ENCODE assay signal across 1 cellular context in genomic region chr17:67223924-67224323, GRCh38.
TF ChIP-seq lines count a peak whose summit lies in the region.

No MANE protein-coding gene starts in this region.

TF ChIP-seq in GM12878, 131 proteins besides CTCF, POLR2A, EP300 and RAD21 (continued from another document):
- TF ChIP-seq POLR2AphosphoS5 (IDR thresholded peaks at IDR 0.05; ENCODE audit: low read length) (no peak), ZBED1 (IDR thresholded peaks at IDR 0.05; ENCODE audit: borderline replicate concordance) (no peak), USF1 (IDR thresholded peaks at IDR 0.05; ENCODE audit: borderline replicate concordance, extremely low read length, insufficient read depth, low read depth, low read length) (peak; percentile 55)
